In genomic region chr6:7725849-7726415, GRCh38 we compare ENCODE assay signal across 1 cellular context.
TF ChIP-seq lines count a peak whose summit lies in the region.

TSS of gene BMP6 (plus strand) at chr6:7726099. CDS start at chr6:7726956, 857 bp downstream.

TF ChIP-seq in HepG2, 621 proteins besides CTCF, POLR2A, EP300 and RAD21 (continued from another document and continues in another):
- TF ChIP-seq IRF2 (CRISPR knock-in tag; IDR thresholded peaks at IDR 0.05) (no peak), IKZF5 (CRISPR knock-in tag; IDR thresholded peaks at IDR 0.05) (0 out of 2 replicates have a peak, but pooled peaks have one; percentile 23), TFDP2 (CRISPR knock-in tag; IDR thresholded peaks at IDR 0.05) (0 out of 2 replicates have a peak, but pooled peaks have one; percentile 23), KDM5B (CRISPR knock-in tag; IDR thresholded peaks at IDR 0.05; ENCODE audit: borderline replicate concordance) (peak; percentile 66; the same call in 1 of the 2 replicates), ZNF501 (CRISPR knock-in tag; IDR thresholded peaks at IDR 0.05) (0 out of 2 replicates have a peak, but pooled peaks have one; percentile 44), ZZZ3 (CRISPR knock-in tag; IDR thresholded peaks at IDR 0.05; ENCODE audit: borderline replicate concordance) (no peak), NCOA5 (CRISPR knock-in tag; IDR thresholded peaks at IDR 0.05) (no peak), ARID2 (CRISPR knock-in tag; IDR thresholded peaks at IDR 0.05; ENCODE audit: borderline replicate concordance) (0 out of 2 replicates have a peak, but pooled peaks have one; percentile 54), EHMT2 (IDR thresholded peaks at IDR 0.05; ENCODE audit: borderline replicate concordance, low read depth, low read length) (no peak), SNAPC4 (CRISPR knock-in tag; IDR thresholded peaks at IDR 0.05) (no peak), ZNF781 (CRISPR knock-in tag; IDR thresholded peaks at IDR 0.05; ENCODE audit: borderline replicate concordance, not compliant biosample characterization) (no peak), POGK (CRISPR knock-in tag; conservative IDR thresholded peaks at IDR 0.05) (no peak), HNRNPLL (IDR thresholded peaks at IDR 0.05; ENCODE audit: low read depth, low read length, poor library complexity, severe bottlenecking) (peak; percentile 67), ATF2 (CRISPR knock-in tag; IDR thresholded peaks at IDR 0.05) (no peak), KAT8 (CRISPR knock-in tag; IDR thresholded peaks at IDR 0.05) (no peak), ETV6 (CRISPR knock-in tag; conservative IDR thresholded peaks at IDR 0.05) (0 out of 2 replicates have a peak, but pooled peaks have one; percentile 16), ZNF543 (CRISPR knock-in tag; IDR thresholded peaks at IDR 0.05) (0 out of 2 replicates have a peak, but pooled peaks have one; percentile 36), HIVEP1 (CRISPR knock-in tag; IDR thresholded peaks at IDR 0.05) (peak; percentile 5; the same call in 1 of the 2 replicates), REXO4 (CRISPR knock-in tag; IDR thresholded peaks at IDR 0.05; ENCODE audit: borderline replicate concordance) (no peak), ZBTB34 (CRISPR knock-in tag; IDR thresholded peaks at IDR 0.05) (no peak), ZMYM4 (CRISPR knock-in tag; IDR thresholded peaks at IDR 0.05) (0 out of 2 replicates have a peak, but pooled peaks have one; percentile 10), TFAP4 (IDR thresholded peaks at IDR 0.05; ENCODE audit: borderline replicate concordance, low read depth) (no peak), HNF4A (CRISPR knock-in tag; IDR thresholded peaks at IDR 0.05) (no peak), NFYC (CRISPR knock-in tag; IDR thresholded peaks at IDR 0.05) (peak; percentile 84), PBX2 (CRISPR knock-in tag; IDR thresholded peaks at IDR 0.05) (peak; percentile 68), NCOR1 (IDR thresholded peaks at IDR 0.05; ENCODE audit: borderline replicate concordance, low read length) (no peak), ZNF570 (CRISPR knock-in tag; IDR thresholded peaks at IDR 0.05; ENCODE audit: borderline replicate concordance) (no peak), KDM3A (CRISPR knock-in tag; IDR thresholded peaks at IDR 0.05; ENCODE audit: low read depth) (0 out of 2 replicates have a peak, but pooled peaks have one; percentile 17), SNAPC2 (CRISPR knock-in tag; IDR thresholded peaks at IDR 0.05) (no peak), MIER3 (CRISPR knock-in tag; IDR thresholded peaks at IDR 0.05; ENCODE audit: borderline replicate concordance) (no peak), MYNN (CRISPR knock-in tag; IDR thresholded peaks at IDR 0.05; ENCODE audit: low read depth) (0 out of 2 replicates have a peak, but pooled peaks have one; percentile 8), ZBTB7B (CRISPR knock-in tag; IDR thresholded peaks at IDR 0.05) (no peak), ZNF432 (CRISPR knock-in tag; IDR thresholded peaks at IDR 0.05; ENCODE audit: borderline replicate concordance) (no peak), FIP1L1 (IDR thresholded peaks at IDR 0.05; ENCODE audit: borderline replicate concordance, insufficient read depth, low read depth, low read length) (no peak), ZNF75D (CRISPR knock-in tag; IDR thresholded peaks at IDR 0.05; ENCODE audit: borderline replicate concordance) (0 out of 2 replicates have a peak, but pooled peaks have one; percentile 47), ETV5 (CRISPR knock-in tag; IDR thresholded peaks at IDR 0.05; ENCODE audit: borderline replicate concordance) (0 out of 2 replicates have a peak, but pooled peaks have one; percentile 8), ZFY (CRISPR knock-in tag; IDR thresholded peaks at IDR 0.05) (0 out of 2 replicates have a peak, but pooled peaks have one; percentile 1), ZNF567 (CRISPR knock-in tag; IDR thresholded peaks at IDR 0.05; ENCODE audit: borderline replicate concordance) (no peak), SSRP1 (CRISPR knock-in tag; IDR thresholded peaks at IDR 0.05) (no peak), TP53 (CRISPR knock-in tag; conservative IDR thresholded peaks at IDR 0.05) (no peak), RNF219 (CRISPR knock-in tag; IDR thresholded peaks at IDR 0.05) (no peak), BCL3 (CRISPR knock-in tag; IDR thresholded peaks at IDR 0.05) (no peak)
